In genomic region chr20:23357767-23358562, GRCh38 we compare ENCODE assay signal across 8 cellular contexts. TPM values are rescaled to one million over a fixed set of nuclear protein-coding genes. Genes with fewer than 3 reads are reported as not detected.
DNase-seq lines count a peak whose midpoint lies in the region; ATAC-seq and TF ChIP-seq lines count a peak whose summit lies in the region.

No MANE protein-coding gene starts in this region.

- H3K4me3 ChIP-seq in BJ (ENCODE audit: low read depth, low read length) (peak overlapping the region; percentile 77), kidney epithelial cell (ENCODE audit: low read depth, low read length) (peak overlapping the region; percentile 71)

- DNase-seq in BJ (ENCODE audit: low read depth), result peak; percentile 97
- DNase-seq in GM19240 (ENCODE audit: insufficient read length, low spot score), result peak; percentile 79
- peak; percentile 99 to 100 for DNase-seq in NCI-H524 (lab: John Stamatoyannopoulos, UW)
- peak; percentile 99 to 100 for DNase-seq in activated CD4-positive, alpha-beta T cell treated with anti-CD3 and anti-CD28 coated beads for 4 hours
- peak; percentile 96 for DNase-seq in kidney epithelial cell (ENCODE audit: low read depth)
- peak; percentile 100 for DNase-seq in stimulated activated CD4-positive, alpha-beta T cell treated with anti-CD3 and anti-CD28 coated beads, Interleukin-15, amount 100 ng/mL, for 24 hours

- H3K27me3 ChIP-seq in BJ (ENCODE audit: control insufficient read depth, insufficient read depth, low read length), result no peaks in the 10 kb centered on the region
- no peaks in the 10 kb centered on the region for H3K27me3 ChIP-seq in kidney epithelial cell (ENCODE audit: control insufficient read depth, insufficient read depth, low read length)

- CTCF ChIA-PET in BJ (lab: Yijun Ruan, JAX), result interaction anchor here (0.6 kb wide), 1 partner anchor 104 kb away, joined by 3 read pairs; no protein-coding TSS in a partner anchor

- peak; percentile 71 for ATAC-seq in HG03457 (IDR thresholded peaks at IDR 0.05; ENCODE audit: unreplicated experiment)

- TF ChIP-seq CTCF in BJ (IDR thresholded peaks at IDR 0.05; ENCODE audit: insufficient read depth, low read depth, low read length) (no peak), kidney epithelial cell (IDR thresholded peaks at IDR 0.05; ENCODE audit: insufficient read depth, low read length, poor library complexity, severe bottlenecking) (no peak)

- POLR2A ChIA-PET in BJ (lab: Charles Lee), result no interaction called here

- H3K36me3 ChIP-seq in BJ (ENCODE audit: control insufficient read depth, insufficient read depth, low read length) (peaks cover 2% of the 10 kb centered on the region; the same call in 1 of the 2 replicates), kidney epithelial cell (ENCODE audit: control insufficient read depth, insufficient read depth, low read length) (peaks cover 2% of the 10 kb centered on the region)

- H3K27ac ChIP-seq in cingulate gyrus (ENCODE audit: low read depth, low read length), result peak overlapping the region; percentile 95

RNA-seq across cellular contexts. Expression of gene GZF1, which starts 4.0 kb away (rescaled TPM):
- 17.9 and 22.7 TPM in 2 replicates for polyA plus RNA-seq in BJ (2011; rRNA removed)
- polyA minus RNA-seq in BJ (2011; rRNA and poly(A)+ RNA removed), result 40.3 and 46.3 TPM in 2 replicates
- 13.0 and 20.0 TPM in 2 replicates for total RNA-seq in kidney epithelial cell

RNA-seq across cellular contexts. Expression of gene NXT1, which starts 7.4 kb away (rescaled TPM):
- 19.2 and 24.2 TPM in 2 replicates for polyA plus RNA-seq in BJ (2011; rRNA removed)
- 7.4 and 8.7 TPM in 2 replicates for polyA minus RNA-seq in BJ (2011; rRNA and poly(A)+ RNA removed)
- 59.6 and 71.6 TPM in 2 replicates for total RNA-seq in kidney epithelial cell

Comparison
In these comparisons a context has a peak if more than half of its experiments do, and no peak if none do; other contexts are left out.
1. Peak in every context shown above with its lines: DNase-seq, ATAC-seq, H3K4me3 ChIP-seq and H3K27ac ChIP-seq.